18 cellular contexts compared by ENCODE assay signal in the genomic region with DNA sequence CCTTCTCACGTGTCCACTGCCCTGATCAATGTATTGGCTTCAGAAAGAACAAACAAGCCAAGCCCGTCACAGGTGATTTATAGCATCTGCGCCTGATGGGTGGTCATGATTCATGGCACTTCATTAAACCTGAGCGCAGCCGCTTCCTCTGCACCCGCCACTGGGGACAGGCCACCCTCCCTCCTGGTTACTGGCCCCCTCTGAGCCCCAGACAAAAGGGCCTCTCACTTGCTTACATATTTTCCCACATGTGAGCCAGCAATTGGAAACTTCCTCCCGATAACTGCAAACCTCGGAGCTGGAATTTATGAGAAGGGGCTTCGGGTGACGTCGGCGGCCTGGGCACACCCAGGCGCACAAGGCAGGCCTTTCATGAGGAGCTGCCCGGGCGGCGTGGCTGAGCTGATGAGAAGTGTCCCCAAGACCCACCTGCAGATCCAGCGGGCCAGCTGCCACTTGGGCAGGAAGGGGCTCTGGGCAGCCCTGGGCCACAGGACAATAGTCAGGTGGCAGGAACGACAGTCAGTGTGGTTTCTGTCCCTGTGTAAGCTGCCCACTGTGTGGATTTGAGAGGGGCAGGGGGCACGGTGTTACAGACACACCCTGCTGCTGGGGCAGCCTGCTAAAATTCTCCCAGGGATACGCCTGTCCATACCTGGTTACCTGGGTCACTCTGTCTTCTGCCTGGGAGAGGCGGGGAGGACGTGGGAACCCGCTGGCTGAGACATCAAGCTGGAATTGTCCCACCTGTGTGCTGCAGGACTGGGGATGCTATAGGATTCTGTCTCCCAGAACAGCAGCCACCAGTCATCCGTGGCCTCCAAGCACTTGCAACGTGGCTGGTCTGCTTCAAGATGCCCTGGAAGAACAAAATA.
A peak's percentile ranks its signal among the peaks of the same experiment; 100 is the strongest.
DNase-seq lines count a peak whose midpoint lies in the region; ATAC-seq and TF ChIP-seq lines count a peak whose summit lies in the region.
"Had no signal": no experiment of that assay in that cellular context is flagged by ENCODE, and none has a peak within 500 bp of the region (broad histone marks: within the 10 kb centered on the region; RNA-seq: fewer than 3 reads in every experiment).

No MANE protein-coding gene starts in this region.

- H3K4me2 ChIP-seq in GM23338 (0 out of 2 replicates have a peak overlapping the region, but pooled peaks have one; percentile 53), smooth muscle cell (peak overlapping the region; percentile 16)

- H3K79me2 ChIP-seq in GM23338 (replicated peaks; ENCODE audit: insufficient read depth) (no peaks in the 10 kb centered on the region), smooth muscle cell (ENCODE audit: low read depth) (no peaks in the 10 kb centered on the region)

- H3K9me3 ChIP-seq in ascending aorta (no peaks in the 10 kb centered on the region), smooth muscle cell (replicated peaks; ENCODE audit: low read depth) (no peaks in the 10 kb centered on the region)
- H3K9me3 ChIP-seq: transverse colon had no signal

- H3K9ac ChIP-seq in smooth muscle cell (ENCODE audit: low read depth) = no peak overlapping the region

- TF ChIP-seq CTCF in GM23338 (conservative IDR thresholded peaks at IDR 0.05; ENCODE audit: low read depth in 2 of 2) (no peak), ascending aorta (IDR thresholded peaks at IDR 0.05) (no peak), smooth muscle cell (IDR thresholded peaks at IDR 0.05; ENCODE audit: borderline replicate concordance, insufficient read depth, poor library complexity, severe bottlenecking) (no peak)

- H3K27me3 Mint-ChIP-seq in GM23338 (ENCODE audit: insufficient read depth, low read depth, poor library complexity) = peaks cover 8% of the 10 kb centered on the region

- no peaks in the 10 kb centered on the region for H3K27me3 ChIP-seq in GM23338 (ENCODE audit: insufficient read depth)
- H3K27me3 ChIP-seq in ascending aorta = no peaks in the 10 kb centered on the region
- H3K27me3 ChIP-seq in smooth muscle cell (ENCODE audit: low read depth) = no peaks in the 10 kb centered on the region
- H3K27me3 ChIP-seq: transverse colon had no signal

- H3K36me3 ChIP-seq in GM23338 (ENCODE audit: insufficient read depth) = no peaks in the 10 kb centered on the region
- H3K36me3 ChIP-seq in ascending aorta = no peaks in the 10 kb centered on the region
- H3K36me3 ChIP-seq in smooth muscle cell (ENCODE audit: low read depth) = no peaks in the 10 kb centered on the region
- H3K36me3 ChIP-seq: transverse colon had no signal

- WGBS in smooth muscle cell (ENCODE audit: low lambda C conversion rate) = 69% methylated on average over 25 of the region's 25 CpGs

- no peaks in the 10 kb centered on the region for H4K20me1 ChIP-seq in GM23338 (replicated peaks; ENCODE audit: insufficient read depth)
- H4K20me1 ChIP-seq in smooth muscle cell (ENCODE audit: low read depth) = no peaks in the 10 kb centered on the region

- H3K4me1 Mint-ChIP-seq in GM23338 = peaks cover 16% of the 10 kb centered on the region; the same call in 2 of the 3 replicates
- H3K4me1 Mint-ChIP-seq: immature natural killer cell; naive thymus-derived CD8-positive, alpha-beta T cell had no signal

- no peak overlapping the region for H3K4me3 ChIP-seq in GM23338
- no peak overlapping the region for H3K4me3 ChIP-seq in ascending aorta
- no peak overlapping the region for H3K4me3 ChIP-seq in smooth muscle cell
- H3K4me3 ChIP-seq: transverse colon had no signal

- H3K27ac Mint-ChIP-seq in GM23338 = peak overlapping the region; percentile 36; the same call in 1 of the 2 replicates
- H3K27ac Mint-ChIP-seq: activated T-helper 2 cell treated with anti-CD3 and anti-CD28 coated beads, Interferon-gamma antibody, Interleukin-2, Interleukin-4, amounts not matched to agents 10 μg/mL and 5 μg/mL and 100 μg/mL, durations not matched to agents 14 hours and 24 hours and 36 hours; HFFc6; immature natural killer cell; naive thymus-derived CD8-positive, alpha-beta T cell; stimulated activated naive B cell treated with anti-CD40 and anti-IgM and Interleukin-4, amounts not matched to agents 10 μg/mL and 1 μg/mL and 100 μg/mL, for 72 hours had no signal

- no peak overlapping the region for H3K4me3 Mint-ChIP-seq in GM23338
- H3K4me3 Mint-ChIP-seq: HFFc6; immature natural killer cell; naive thymus-derived CD8-positive, alpha-beta T cell; stimulated activated naive B cell treated with anti-CD40 and anti-IgM and Interleukin-4, amounts not matched to agents 10 μg/mL and 1 μg/mL and 100 μg/mL, for 72 hours had no signal

- H3K27ac ChIP-seq in GM23338 (ENCODE audit: low read depth) = no peak overlapping the region
- H3K27ac ChIP-seq in ascending aorta = peak overlapping the region; percentile 63 to 66
- no peak overlapping the region for H3K27ac ChIP-seq in smooth muscle cell (ENCODE audit: low read depth)
- H3K27ac ChIP-seq: transverse colon had no signal

- DNase-seq in GM23338 (ENCODE audit: low spot score) = no peak
- DNase-seq in ascending aorta (ENCODE audit: low spot score in 2 of 2) = no peak
- peak; percentile 83 for DNase-seq in left kidney (ENCODE audit: low read depth, low spot score)
- DNase-seq in smooth muscle cell (lab: John Stamatoyannopoulos, UW; ENCODE audit: unreplicated experiment) = no peak
- DNase-seq in cerebellum (ENCODE audit: low spot score) = no peak
- DNase-seq: glutamatergic neuron; HFFc6; immature natural killer cell; Karpas-422; naive thymus-derived CD8-positive, alpha-beta T cell; NCI-H1048; NCI-H524; PC-3; stimulated activated naive B cell treated with anti-CD40 and anti-IgM and Interleukin-4, amounts not matched to agents 10 μg/mL and 1 μg/mL and 100 μg/mL, for 72 hours; transverse colon had no signal

- no peaks in the 10 kb centered on the region for H3K9me2 ChIP-seq in GM23338 (ENCODE audit: insufficient read depth)

- H2AFZ ChIP-seq in GM23338 = peak overlapping the region; percentile 76; the same call in 1 of the 2 replicates
- no peak overlapping the region for H2AFZ ChIP-seq in smooth muscle cell (ENCODE audit: low read depth)

- no peaks in the 10 kb centered on the region for H3F3A ChIP-seq in GM23338 (replicated peaks; ENCODE audit: low read depth)
- H3F3A ChIP-seq in smooth muscle cell (ENCODE audit: low read depth) = peaks cover 6% of the 10 kb centered on the region

- H3K4me1 ChIP-seq in GM23338 (ENCODE audit: insufficient read depth) (peaks cover 15% of the 10 kb centered on the region), ascending aorta (peaks cover 6 to 32% of the 10 kb centered on the region in 2 donors), smooth muscle cell (ENCODE audit: low read depth) (peaks cover 16% of the 10 kb centered on the region)

- intact Hi-C loops in ascending aorta (cut with DNase I) = loop anchor here (5.0 kb wide), 2 partner anchors 120 to 225 kb away; partner anchors contain the start of gene CCND1

- ATAC-seq in GM23338 = peak; percentile 24
- no peak for ATAC-seq in HG02623 (IDR thresholded peaks at IDR 0.05; ENCODE audit: unreplicated experiment)
- ATAC-seq in GM18505 (IDR thresholded peaks at IDR 0.05; ENCODE audit: unreplicated experiment) = no peak
- ATAC-seq: naive thymus-derived CD8-positive, alpha-beta T cell; PC-3; stimulated activated naive B cell treated with anti-CD40 and anti-IgM and Interleukin-4, amounts not matched to agents 10 μg/mL and 1 μg/mL and 100 μg/mL, for 72 hours had no signal

- no peak for TF ChIP-seq POLR2A in GM18505 (IDR thresholded peaks at IDR 0.05; ENCODE audit: borderline replicate concordance, extremely low read depth, insufficient read depth, insufficient read length)

- H3K36me3 Mint-ChIP-seq in GM23338 (ENCODE audit: low read depth) = no peaks in the 10 kb centered on the region

- peaks cover 9% of the 10 kb centered on the region for H3K9me3 Mint-ChIP-seq in GM23338
- H3K9me3 Mint-ChIP-seq: activated T-helper 2 cell treated with anti-CD3 and anti-CD28 coated beads, Interferon-gamma antibody, Interleukin-2, Interleukin-4, amounts not matched to agents 10 μg/mL and 5 μg/mL and 100 μg/mL, durations not matched to agents 14 hours and 24 hours and 36 hours; HFFc6 had no signal

TF ChIP-seq in GM23338, 12 proteins besides CTCF, POLR2A, EP300 and RAD21 (continues in another document):
- no peak for TF ChIP-seq CREB1 (CRISPR knock-in tag; IDR thresholded peaks at IDR 0.05; ENCODE audit: low read depth)
- TF ChIP-seq, protein P1, sequence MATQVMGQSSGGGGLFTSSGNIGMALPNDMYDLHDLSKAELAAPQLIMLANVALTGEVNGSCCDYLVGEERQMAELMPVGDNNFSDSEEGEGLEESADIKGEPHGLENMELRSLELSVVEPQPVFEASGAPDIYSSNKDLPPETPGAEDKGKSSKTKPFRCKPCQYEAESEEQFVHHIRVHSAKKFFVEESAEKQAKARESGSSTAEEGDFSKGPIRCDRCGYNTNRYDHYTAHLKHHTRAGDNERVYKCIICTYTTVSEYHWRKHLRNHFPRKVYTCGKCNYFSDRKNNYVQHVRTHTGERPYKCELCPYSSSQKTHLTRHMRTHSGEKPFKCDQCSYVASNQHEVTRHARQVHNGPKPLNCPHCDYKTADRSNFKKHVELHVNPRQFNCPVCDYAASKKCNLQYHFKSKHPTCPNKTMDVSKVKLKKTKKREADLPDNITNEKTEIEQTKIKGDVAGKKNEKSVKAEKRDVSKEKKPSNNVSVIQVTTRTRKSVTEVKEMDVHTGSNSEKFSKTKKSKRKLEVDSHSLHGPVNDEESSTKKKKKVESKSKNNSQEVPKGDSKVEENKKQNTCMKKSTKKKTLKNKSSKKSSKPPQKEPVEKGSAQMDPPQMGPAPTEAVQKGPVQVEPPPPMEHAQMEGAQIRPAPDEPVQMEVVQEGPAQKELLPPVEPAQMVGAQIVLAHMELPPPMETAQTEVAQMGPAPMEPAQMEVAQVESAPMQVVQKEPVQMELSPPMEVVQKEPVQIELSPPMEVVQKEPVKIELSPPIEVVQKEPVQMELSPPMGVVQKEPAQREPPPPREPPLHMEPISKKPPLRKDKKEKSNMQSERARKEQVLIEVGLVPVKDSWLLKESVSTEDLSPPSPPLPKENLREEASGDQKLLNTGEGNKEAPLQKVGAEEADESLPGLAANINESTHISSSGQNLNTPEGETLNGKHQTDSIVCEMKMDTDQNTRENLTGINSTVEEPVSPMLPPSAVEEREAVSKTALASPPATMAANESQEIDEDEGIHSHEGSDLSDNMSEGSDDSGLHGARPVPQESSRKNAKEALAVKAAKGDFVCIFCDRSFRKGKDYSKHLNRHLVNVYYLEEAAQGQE (IDR thresholded peaks at IDR 0.05; ENCODE audit: unreplicated experiment) = no peak

Comparison
In these comparisons a context has a peak if more than half of its experiments do, and no peak if none do; other contexts are left out.
1. H3K27ac ChIP-seq: peak in ascending aorta (2 of 2); none in GM23338 (single experiment) and smooth muscle cell (single experiment).